23 cellular contexts compared by ENCODE assay signal in genomic region chr13:107969551-107969950, GRCh38.
"Had no signal": no experiment of that assay in that cellular context is flagged by ENCODE, and none has a peak within 500 bp of the region (broad histone marks: within the 10 kb centered on the region; RNA-seq: fewer than 3 reads in every experiment).

No MANE protein-coding gene starts in this region.

- ATAC-seq: activated CD4-positive, CD25-positive, alpha-beta regulatory T cell treated with anti-CD3 and anti-CD28 coated beads, Interleukin-2, amount 50 U/mL, for 24 hours; activated CD8-positive, alpha-beta T cell treated with anti-CD3 and anti-CD28 coated beads for 36 hours; activated T-cell treated with anti-CD3 and anti-CD28 coated beads, Interleukin-2, amount 50 U/mL, for 4 hours; activated T-helper 17 cell treated with anti-CD3 and anti-CD28 coated beads, Interleukin-2, amount 50 U/mL, for 72 hours had no signal

- DNase-seq: activated B cell treated with CpG ODN at 0.5 μM for 24 hours; activated CD4-positive, alpha-beta T cell treated with anti-CD3 and anti-CD28 coated beads for 48 hours; activated CD4-positive, alpha-beta T cell treated with anti-CD3 and anti-CD28 coated beads, Interleukin-2, amount 50 U/mL, for 1 hour; activated CD4-positive, alpha-beta T cell treated with anti-CD3 and anti-CD28 coated beads, Interleukin-2, amount 50 U/mL, for 48 hours; activated CD8-positive, alpha-beta memory T cell treated with anti-CD3 and anti-CD28 coated beads for 24 hours; activated CD8-positive, alpha-beta T cell treated with anti-CD3 and anti-CD28 coated beads for 36 hours; activated effector memory CD4-positive, alpha-beta T cell treated with Interleukin-2 at 50 U/mL for 16 hours; activated gamma-delta T cell treated with Interleukin-2 at 50 U/mL for 16 hours; activated naive CD4-positive, alpha-beta T cell treated with anti-CD3 and anti-CD28 coated beads, Interleukin-2, amount 50 U/mL, for 16 hours; activated naive CD4-positive, alpha-beta T cell treated with Interleukin-2 at 50 U/mL for 16 hours; activated T-cell treated with anti-CD3 and anti-CD28 coated beads, Interleukin-2, amount 50 U/mL, for 4 hours; amniotic stem cell; anterior cingulate cortex; brain microvascular endothelial cell; colonic mucosa; effector CD8-positive, alpha-beta T cell; esophagus squamous epithelium; foreskin melanocyte; head of caudate nucleus; hippocampal formation; WERI-Rb-1 had no signal
